Comparison of ENCODE assay signal across 13 cellular contexts in the genomic region with DNA sequence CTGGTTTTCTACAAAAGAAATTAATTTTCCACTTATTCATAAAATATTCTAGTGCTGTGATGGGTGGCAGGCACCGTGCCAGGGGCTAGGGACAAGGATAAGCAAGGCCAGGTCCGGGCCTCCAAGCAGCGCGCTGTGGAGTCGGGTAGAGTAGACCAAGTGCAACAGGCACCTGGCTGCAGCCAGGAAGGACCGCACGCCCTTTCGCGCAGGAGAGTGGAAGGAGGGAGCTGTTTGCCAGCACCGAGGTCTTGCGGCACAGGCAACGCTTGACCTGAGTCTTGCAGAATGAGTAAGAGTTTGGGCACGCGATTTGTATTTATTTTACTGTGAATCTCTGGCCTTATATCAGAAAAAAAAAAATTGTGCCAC. TPM values are rescaled to one million over a fixed set of nuclear protein-coding genes. Genes with fewer than 3 reads are reported as not detected.
DNase-seq lines count a peak whose midpoint lies in the region; ATAC-seq and TF ChIP-seq lines count a peak whose summit lies in the region.
"Had no signal": no experiment of that assay in that cellular context is flagged by ENCODE, and none has a peak within 500 bp of the region (broad histone marks: within the 10 kb centered on the region; RNA-seq: fewer than 3 reads in every experiment).

TSS of gene CASR (plus strand) at position 148 of the 372 bp plus-strand sequence. CDS start 70,522 bp downstream, outside the sequence.

- CTCF ChIA-PET in HEK293T (lab: Yijun Ruan, JAX), result no interaction called here

- TF ChIP-seq POLR2A in heart left ventricle (IDR thresholded peaks at IDR 0.05) (no peak), thyroid gland (IDR thresholded peaks at IDR 0.05) (no peak)

- no peak for ATAC-seq in heart left ventricle
- no peak for ATAC-seq in left ventricle myocardium superior
- ATAC-seq in GM18858 (IDR thresholded peaks at IDR 0.05; ENCODE audit: unreplicated experiment), result no peak

- H3K4me1 ChIP-seq in heart left ventricle (peaks cover 0 to 14% (median 0%) of the 10 kb centered on the region in 12 donors), thyroid gland (peaks cover 3 to 13% of the 10 kb centered on the region in 2 donors)

- peaks cover 13 to 56% (median 36%) of the 10 kb centered on the region in 9 donors for H3K27me3 ChIP-seq in heart left ventricle
- no peaks in the 10 kb centered on the region for H3K27me3 ChIP-seq in thyroid gland

- H3K27ac ChIP-seq in heart left ventricle (no peak within 1 kb of the TSS), thyroid gland (no peak within 1 kb of the TSS)
- H3K27ac ChIP-seq: tibial artery had no signal

- WGBS in heart left ventricle, 4 donors, result 8 to 13% (median 10%) methylated on average over 14 of the region's 14 CpGs
- WGBS in thyroid gland, 2 donors, result 7 to 14% methylated on average over 14 of the region's 14 CpGs

- intact Hi-C loops in heart left ventricle (cut with DNase I) (no loop called here), left ventricle myocardium superior (cut with micrococcal nuclease) (no loop called here), thyroid gland (cut with DNase I) (no loop called here)

- no peak for TF ChIP-seq CTCF in heart left ventricle (IDR thresholded peaks at IDR 0.05)
- no peak for TF ChIP-seq CTCF in thyroid gland (IDR thresholded peaks at IDR 0.05)

- peaks cover 0 to 5% (median 0%) of the 10 kb centered on the region in 12 donors for H3K9me3 ChIP-seq in heart left ventricle
- no peaks in the 10 kb centered on the region for H3K9me3 ChIP-seq in thyroid gland
- H3K9me3 ChIP-seq: tibial artery had no signal

- DNase-seq in heart left ventricle (no peak), left ventricle myocardium superior (no peak), amniotic epithelial cell (ENCODE audit: low read depth) (peak; percentile 13), kidney glomerular epithelial cell (lab: John Stamatoyannopoulos, UW) (peak; percentile 1), thyroid gland (peak; percentile 17 to 32), HEK293T (ENCODE audit: extremely low spot score) (no peak), NCI-H748 treated with DMSO at 0.1 percent for 48 hours (lab: John Stamatoyannopoulos, UW) (no peak)
- DNase-seq: central memory CD4-positive, alpha-beta T cell; GOT3; SW 1271; tibial artery had no signal

- POLR2A ChIA-PET in HEK293T (lab: Yijun Ruan, JAX), result no interaction called here

- H3K4me3 ChIP-seq in heart left ventricle (peak within 1 kb of the TSS in 7 of 12 donors; percentile 3 to 44 (median 15)), thyroid gland (replicated peaks in 1 of 3) (peak within 1 kb of the TSS in 1 of 3 donors; percentile 4)

- H3K36me3 ChIP-seq in heart left ventricle (no peaks in the 10 kb centered on the region), thyroid gland (no peaks in the 10 kb centered on the region)
- H3K36me3 ChIP-seq: tibial artery had no signal

TF ChIP-seq in HEK293T, 16 proteins besides CTCF, POLR2A, EP300 and RAD21:
- no peak for TF ChIP-seq ARNT (IDR thresholded peaks at IDR 0.05)
- no peak for TF ChIP-seq TARDBP (IDR thresholded peaks at IDR 0.05)
- no peak for TF ChIP-seq SUZ12 (IDR thresholded peaks at IDR 0.05)
- no peak for TF ChIP-seq ZNF384 (IDR thresholded peaks at IDR 0.05)
- TF ChIP-seq FOXM1 (IDR thresholded peaks at IDR 0.05; ENCODE audit: borderline replicate concordance), result no peak
- TF ChIP-seq NFRKB (IDR thresholded peaks at IDR 0.05), result no peak
- TF ChIP-seq CTBP1 (IDR thresholded peaks at IDR 0.05; ENCODE audit: borderline replicate concordance), result no peak
- no peak for TF ChIP-seq PKNOX1 (IDR thresholded peaks at IDR 0.05)
- no peak for TF ChIP-seq SP1 (IDR thresholded peaks at IDR 0.05)
TF ChIP-seq in HEK293T: peak in this region for 0.

RNA-seq across cellular contexts. Expression of gene CASR, which starts in this region (rescaled TPM):
- total RNA-seq in heart left ventricle (under 1 TPM in 1 of 9 donors, not detected in 8; 0.02 TPM), left ventricle myocardium superior (not detected), thyroid gland (1 to 10 TPM in 1 of 4 donors, under 1 TPM in 2, not detected in 1; under 0.01 to 1.2 (median 0.17) TPM)
- not detected for polyA plus RNA-seq in heart left ventricle
- total RNA-seq: pulmonary artery endothelial cell had no signal

Comparison
In these comparisons a context has a peak if more than half of its experiments do, and no peak if none do; other contexts are left out.
1. DNase-seq: peak in amniotic epithelial cell (single experiment), kidney glomerular epithelial cell (single experiment) and thyroid gland (2 of 2); none in heart left ventricle (0 of 5), left ventricle myocardium superior (single experiment), HEK293T (single experiment) and NCI-H748 treated with DMSO at 0.1 percent for 48 hours (single experiment).